ENCODE assay signal across 8 cellular contexts in genomic region chr2:121897335-121897970, GRCh38.
DNase-seq lines count a peak whose midpoint lies in the region; ATAC-seq and TF ChIP-seq lines count a peak whose summit lies in the region.

No MANE protein-coding gene starts in this region.

- TF ChIP-seq CTCF in fibroblast of mammary gland (conservative IDR thresholded peaks at IDR 0.05; ENCODE audit: control insufficient read depth, insufficient read depth, low read depth, low read length), result peak; percentile 62

- peak; percentile 88 for ATAC-seq in GM19372 (IDR thresholded peaks at IDR 0.05; ENCODE audit: low read depth, unreplicated experiment)
- peak; percentile 87 for ATAC-seq in HG03354 (IDR thresholded peaks at IDR 0.05; ENCODE audit: poor library complexity, severe bottlenecking, unreplicated experiment)

- no peak overlapping the region for H3K4me3 ChIP-seq in fibroblast of mammary gland (ENCODE audit: control insufficient read depth, low read depth, low read length)

- DNase-seq in NCI-H2081 (lab: John Stamatoyannopoulos, UW) (peak; percentile 25 to 55), NCI-H2081 treated with DMSO at 0.1 percent for 48 hours (lab: John Stamatoyannopoulos, UW) (no peak), NOMO-1 treated with DMSO at 0.1 percent for 48 hours (lab: John Stamatoyannopoulos, UW; ENCODE audit: unreplicated experiment) (peak; percentile 11), fibroblast of mammary gland (ENCODE audit: low read depth) (peak; percentile 55), KG1 (lab: John Stamatoyannopoulos, UW) (no peak), GOT3 (lab: John Stamatoyannopoulos, UW) (no peak)

Comparison
In these comparisons a context has a peak if more than half of its experiments do, and no peak if none do; other contexts are left out.
1. DNase-seq: peak in NCI-H2081 (2 of 2), NOMO-1 treated with DMSO at 0.1 percent for 48 hours (single experiment) and fibroblast of mammary gland (single experiment); none in NCI-H2081 treated with DMSO at 0.1 percent for 48 hours (single experiment), KG1 (single experiment) and GOT3 (single experiment).